ENCODE assay signal across 15 cellular contexts in the genomic region with DNA sequence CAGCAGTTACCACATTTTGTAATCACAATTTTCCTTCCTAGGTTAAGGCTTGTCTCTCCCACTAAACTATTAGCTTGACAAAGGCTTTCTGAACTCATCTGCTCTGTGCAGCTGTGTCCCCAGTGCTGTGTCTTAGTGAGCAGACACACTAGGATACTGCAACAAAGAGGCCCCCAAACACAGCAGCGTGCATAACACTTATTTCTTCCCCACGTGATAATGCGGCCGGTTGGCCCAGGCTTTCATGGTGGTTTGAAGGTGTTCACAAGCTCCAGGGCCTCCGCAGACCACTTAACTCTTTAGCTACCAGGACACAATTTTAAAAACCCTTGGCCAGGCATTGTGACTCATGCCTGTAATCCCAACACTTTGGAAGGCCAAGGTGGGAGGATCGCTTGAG. TPM values are rescaled to one million over a fixed set of nuclear protein-coding genes. Genes with fewer than 3 reads are reported as not detected.
DNase-seq lines count a peak whose midpoint lies in the region; ATAC-seq and TF ChIP-seq lines count a peak whose summit lies in the region.
"Had no signal": no experiment of that assay in that cellular context is flagged by ENCODE, and none has a peak within 500 bp of the region (broad histone marks: within the 10 kb centered on the region; RNA-seq: fewer than 3 reads in every experiment).

No MANE protein-coding gene starts in this region.

- H3K9me3 Mint-ChIP-seq in GM23338 (no peaks in the 10 kb centered on the region), T-cell (no peaks in the 10 kb centered on the region), progenitor cell of endocrine pancreas (ENCODE audit: low read depth) (no peaks in the 10 kb centered on the region)

- H3K36me3 Mint-ChIP-seq in GM23338 (ENCODE audit: low read depth) (peaks cover 3% of the 10 kb centered on the region; the same call in 1 of the 3 replicates), T-cell (no peaks in the 10 kb centered on the region), progenitor cell of endocrine pancreas (ENCODE audit: insufficient read depth) (no peaks in the 10 kb centered on the region)

- no peak for DNase-seq in GM23338 (ENCODE audit: low spot score)
- DNase-seq in T-cell = no peak
- no peak for DNase-seq in progenitor cell of endocrine pancreas (ENCODE audit: low spot score, unreplicated experiment)
- no peak for DNase-seq in SW 1271 (lab: John Stamatoyannopoulos, UW)
- no peak for DNase-seq in activated CD4-positive, alpha-beta T cell treated with anti-CD3 and anti-CD28 coated beads for 4 hours
- no peak for DNase-seq in stimulated activated CD4-positive, alpha-beta T cell treated with anti-CD3 and anti-CD28 coated beads, Interleukin-4, amount 100 ng/mL, for 1 hour
- DNase-seq in Kasumi-1 (lab: John Stamatoyannopoulos, UW) = no peak
- DNase-seq: activated CD8-positive, alpha-beta memory T cell treated with anti-CD3 and anti-CD28 coated beads for 24 hours; mammary epithelial cell; MM.1S; NCI-H2029 treated with DMSO at 0.1 percent for 48 hours; sigmoid colon; WERI-Rb-1 had no signal

- H3K4me3 Mint-ChIP-seq in GM23338 (peak overlapping the region; percentile 41; the same call in 2 of the 3 replicates), T-cell (peak overlapping the region; percentile 34 to 89 (median 57)), progenitor cell of endocrine pancreas (ENCODE audit: low read depth) (peak overlapping the region; percentile 27)

- CTCF ChIA-PET in T-cell (lab: Charles Lee) = no interaction called here

- H3K4me1 Mint-ChIP-seq in GM23338 (peaks cover 54% of the 10 kb centered on the region), T-cell (peaks cover 15 to 21% (median 15%) of the 10 kb centered on the region in 3 donors), progenitor cell of endocrine pancreas (ENCODE audit: low read depth) (peaks cover 19% of the 10 kb centered on the region)

- no peak for ATAC-seq in GM23338
- no peak for ATAC-seq in T-cell (replicated peaks in 1 of 4)

- H3K4me2 ChIP-seq in GM23338 = peak overlapping the region; percentile 55; the same call in 1 of the 2 replicates

- POLR2A ChIA-PET in T-cell (lab: Charles Lee) = no interaction called here

- H3K4me1 ChIP-seq in GM23338 (ENCODE audit: insufficient read depth) (peaks cover 21% of the 10 kb centered on the region), iPS-20b (ENCODE audit: insufficient read depth, low read length) (peaks cover 14% of the 10 kb centered on the region)

- peaks cover 28% of the 10 kb centered on the region for H3F3A ChIP-seq in GM23338 (replicated peaks; ENCODE audit: low read depth)

- no peak for TF ChIP-seq CTCF in GM23338 (conservative IDR thresholded peaks at IDR 0.05; ENCODE audit: low read depth in 2 of 2)
- TF ChIP-seq CTCF in progenitor cell of endocrine pancreas (IDR thresholded peaks at IDR 0.05; ENCODE audit: unreplicated experiment) = no peak

- no peaks in the 10 kb centered on the region for H3K27me3 ChIP-seq in GM23338 (ENCODE audit: insufficient read depth)
- peaks cover 20% of the 10 kb centered on the region for H3K27me3 ChIP-seq in iPS-20b (ENCODE audit: insufficient read depth, low read length)

- no peak overlapping the region for H2AFZ ChIP-seq in GM23338

- no peak overlapping the region for H3K9ac ChIP-seq in iPS-20b (ENCODE audit: low read depth, low read length)

- H3K36me3 ChIP-seq in GM23338 (ENCODE audit: insufficient read depth) (no peaks in the 10 kb centered on the region), iPS-20b (ENCODE audit: insufficient read depth, low read depth, low read length) (no peaks in the 10 kb centered on the region)
- H3K36me3 ChIP-seq: WERI-Rb-1 had no signal

- H3K9me2 ChIP-seq in GM23338 (ENCODE audit: insufficient read depth) = no peaks in the 10 kb centered on the region

- H3K27ac ChIP-seq in GM23338 (ENCODE audit: low read depth) (no peak overlapping the region), iPS-20b (ENCODE audit: low read length) (no peak overlapping the region)
- H3K27ac ChIP-seq: coronary artery, sigmoid colon, WERI-Rb-1 had no signal

- H3K4me3 ChIP-seq in GM23338 = no peak overlapping the region
- peak overlapping the region; percentile 43; the same call in 1 of the 2 replicates for H3K4me3 ChIP-seq in iPS-20b (ENCODE audit: low read length)
- H3K4me3 ChIP-seq: coronary artery, sigmoid colon had no signal

- H4K20me1 ChIP-seq in GM23338 (replicated peaks; ENCODE audit: insufficient read depth) = no peaks in the 10 kb centered on the region

- H3K27me3 Mint-ChIP-seq in GM23338 (ENCODE audit: insufficient read depth, low read depth, poor library complexity) (peaks cover 26% of the 10 kb centered on the region), T-cell (no peaks in the 10 kb centered on the region), progenitor cell of endocrine pancreas (peaks cover 5% of the 10 kb centered on the region)

- H3K27ac Mint-ChIP-seq in GM23338 (no peak overlapping the region), T-cell (no peak overlapping the region), progenitor cell of endocrine pancreas (no peak overlapping the region)

- H3K9me3 ChIP-seq in iPS-20b (ENCODE audit: insufficient read depth, low read depth, low read length) = no peaks in the 10 kb centered on the region
- H3K9me3 ChIP-seq: sigmoid colon had no signal

- no peaks in the 10 kb centered on the region for H3K79me2 ChIP-seq in GM23338 (replicated peaks; ENCODE audit: insufficient read depth)

TF ChIP-seq in GM23338, 12 proteins besides CTCF, POLR2A, EP300 and RAD21 (continues in another document):
- TF ChIP-seq, protein P1, sequence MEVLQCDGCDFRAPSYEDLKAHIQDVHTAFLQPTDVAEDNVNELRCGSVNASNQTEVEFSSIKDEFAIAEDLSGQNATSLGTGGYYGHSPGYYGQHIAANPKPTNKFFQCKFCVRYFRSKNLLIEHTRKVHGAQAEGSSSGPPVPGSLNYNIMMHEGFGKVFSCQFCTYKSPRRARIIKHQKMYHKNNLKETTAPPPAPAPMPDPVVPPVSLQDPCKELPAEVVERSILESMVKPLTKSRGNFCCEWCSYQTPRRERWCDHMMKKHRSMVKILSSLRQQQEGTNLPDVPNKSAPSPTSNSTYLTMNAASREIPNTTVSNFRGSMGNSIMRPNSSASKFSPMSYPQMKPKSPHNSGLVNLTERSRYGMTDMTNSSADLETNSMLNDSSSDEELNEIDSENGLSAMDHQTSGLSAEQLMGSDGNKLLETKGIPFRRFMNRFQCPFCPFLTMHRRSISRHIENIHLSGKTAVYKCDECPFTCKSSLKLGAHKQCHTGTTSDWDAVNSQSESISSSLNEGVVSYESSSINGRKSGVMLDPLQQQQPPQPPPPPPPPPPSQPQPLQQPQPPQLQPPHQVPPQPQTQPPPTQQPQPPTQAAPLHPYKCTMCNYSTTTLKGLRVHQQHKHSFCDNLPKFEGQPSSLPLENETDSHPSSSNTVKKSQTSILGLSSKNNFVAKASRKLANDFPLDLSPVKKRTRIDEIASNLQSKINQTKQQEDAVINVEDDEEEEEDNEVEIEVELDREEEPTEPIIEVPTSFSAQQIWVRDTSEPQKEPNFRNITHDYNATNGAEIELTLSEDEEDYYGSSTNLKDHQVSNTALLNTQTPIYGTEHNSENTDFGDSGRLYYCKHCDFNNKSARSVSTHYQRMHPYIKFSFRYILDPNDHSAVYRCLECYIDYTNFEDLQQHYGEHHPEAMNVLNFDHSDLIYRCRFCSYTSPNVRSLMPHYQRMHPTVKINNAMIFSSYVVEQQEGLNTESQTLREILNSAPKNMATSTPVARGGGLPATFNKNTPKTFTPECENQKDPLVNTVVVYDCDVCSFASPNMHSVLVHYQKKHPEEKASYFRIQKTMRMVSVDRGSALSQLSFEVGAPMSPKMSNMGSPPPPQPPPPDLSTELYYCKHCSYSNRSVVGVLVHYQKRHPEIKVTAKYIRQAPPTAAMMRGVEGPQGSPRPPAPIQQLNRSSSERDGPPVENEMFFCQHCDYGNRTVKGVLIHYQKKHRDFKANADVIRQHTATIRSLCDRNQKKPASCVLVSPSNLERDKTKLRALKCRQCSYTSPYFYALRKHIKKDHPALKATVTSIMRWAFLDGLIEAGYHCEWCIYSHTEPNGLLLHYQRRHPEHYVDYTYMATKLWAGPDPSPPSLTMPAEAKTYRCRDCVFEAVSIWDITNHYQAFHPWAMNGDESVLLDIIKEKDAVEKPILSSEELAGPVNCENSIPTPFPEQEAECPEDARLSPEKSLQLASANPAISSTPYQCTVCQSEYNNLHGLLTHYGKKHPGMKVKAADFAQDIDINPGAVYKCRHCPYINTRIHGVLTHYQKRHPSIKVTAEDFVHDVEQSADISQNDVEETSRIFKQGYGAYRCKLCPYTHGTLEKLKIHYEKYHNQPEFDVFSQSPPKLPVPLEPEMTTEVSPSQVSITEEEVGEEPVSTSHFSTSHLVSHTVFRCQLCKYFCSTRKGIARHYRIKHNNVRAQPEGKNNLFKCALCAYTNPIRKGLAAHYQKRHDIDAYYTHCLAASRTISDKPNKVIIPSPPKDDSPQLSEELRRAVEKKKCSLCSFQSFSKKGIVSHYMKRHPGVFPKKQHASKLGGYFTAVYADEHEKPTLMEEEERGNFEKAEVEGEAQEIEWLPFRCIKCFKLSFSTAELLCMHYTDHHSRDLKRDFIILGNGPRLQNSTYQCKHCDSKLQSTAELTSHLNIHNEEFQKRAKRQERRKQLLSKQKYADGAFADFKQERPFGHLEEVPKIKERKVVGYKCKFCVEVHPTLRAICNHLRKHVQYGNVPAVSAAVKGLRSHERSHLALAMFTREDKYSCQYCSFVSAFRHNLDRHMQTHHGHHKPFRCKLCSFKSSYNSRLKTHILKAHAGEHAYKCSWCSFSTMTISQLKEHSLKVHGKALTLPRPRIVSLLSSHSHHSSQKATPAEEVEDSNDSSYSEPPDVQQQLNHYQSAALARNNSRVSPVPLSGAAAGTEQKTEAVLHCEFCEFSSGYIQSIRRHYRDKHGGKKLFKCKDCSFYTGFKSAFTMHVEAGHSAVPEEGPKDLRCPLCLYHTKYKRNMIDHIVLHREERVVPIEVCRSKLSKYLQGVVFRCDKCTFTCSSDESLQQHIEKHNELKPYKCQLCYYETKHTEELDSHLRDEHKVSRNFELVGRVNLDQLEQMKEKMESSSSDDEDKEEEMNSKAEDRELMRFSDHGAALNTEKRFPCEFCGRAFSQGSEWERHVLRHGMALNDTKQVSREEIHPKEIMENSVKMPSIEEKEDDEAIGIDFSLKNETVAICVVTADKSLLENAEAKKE (CRISPR knock-in tag; IDR thresholded peaks at IDR 0.05) = no peak
- no peak for TF ChIP-seq POLR2AphosphoS5 (IDR thresholded peaks at IDR 0.05; ENCODE audit: low read depth)
- no peak for TF ChIP-seq NANOG (IDR thresholded peaks at IDR 0.05; ENCODE audit: borderline replicate concordance)

RNA-seq across cellular contexts. Expression of a gene that starts 2.2 kb away (rescaled TPM):
- 11.1 and 15.8 TPM in 2 replicates for total RNA-seq in GM23338 (2014; rRNA removed; shearing (Covaris generic))
- polyA plus RNA-seq in GM23338 (2016; fragmentation: Nextera tagmentation; extraction: Ambion mirVana) = 3.5 and 5.4 TPM in 2 replicates
- total RNA-seq in T-cell = 10 to 100 TPM in 1 of 5 donors, 1 to 10 TPM in 4; 5.9 to 10.4 (median 7.9) TPM
- total RNA-seq in progenitor cell of endocrine pancreas = 14.4 and 14.5 TPM in 2 replicates

RNA-seq across cellular contexts. Expression of a gene that starts 57.8 kb away (rescaled TPM):
- total RNA-seq in GM23338 (2014; rRNA removed; shearing (Covaris generic)) = 72.7 and 73.9 TPM in 2 replicates
- polyA plus RNA-seq in GM23338 (2016; fragmentation: Nextera tagmentation; extraction: Ambion mirVana) = 13.8 and 14.1 TPM in 2 replicates
- total RNA-seq in T-cell (100 to 1,000 TPM; 117 to 148 (median 125) TPM), progenitor cell of endocrine pancreas (71.4 and 78.2 TPM in 2 replicates)
